ENCODE assay signal across 8 cellular contexts in the genomic region with DNA sequence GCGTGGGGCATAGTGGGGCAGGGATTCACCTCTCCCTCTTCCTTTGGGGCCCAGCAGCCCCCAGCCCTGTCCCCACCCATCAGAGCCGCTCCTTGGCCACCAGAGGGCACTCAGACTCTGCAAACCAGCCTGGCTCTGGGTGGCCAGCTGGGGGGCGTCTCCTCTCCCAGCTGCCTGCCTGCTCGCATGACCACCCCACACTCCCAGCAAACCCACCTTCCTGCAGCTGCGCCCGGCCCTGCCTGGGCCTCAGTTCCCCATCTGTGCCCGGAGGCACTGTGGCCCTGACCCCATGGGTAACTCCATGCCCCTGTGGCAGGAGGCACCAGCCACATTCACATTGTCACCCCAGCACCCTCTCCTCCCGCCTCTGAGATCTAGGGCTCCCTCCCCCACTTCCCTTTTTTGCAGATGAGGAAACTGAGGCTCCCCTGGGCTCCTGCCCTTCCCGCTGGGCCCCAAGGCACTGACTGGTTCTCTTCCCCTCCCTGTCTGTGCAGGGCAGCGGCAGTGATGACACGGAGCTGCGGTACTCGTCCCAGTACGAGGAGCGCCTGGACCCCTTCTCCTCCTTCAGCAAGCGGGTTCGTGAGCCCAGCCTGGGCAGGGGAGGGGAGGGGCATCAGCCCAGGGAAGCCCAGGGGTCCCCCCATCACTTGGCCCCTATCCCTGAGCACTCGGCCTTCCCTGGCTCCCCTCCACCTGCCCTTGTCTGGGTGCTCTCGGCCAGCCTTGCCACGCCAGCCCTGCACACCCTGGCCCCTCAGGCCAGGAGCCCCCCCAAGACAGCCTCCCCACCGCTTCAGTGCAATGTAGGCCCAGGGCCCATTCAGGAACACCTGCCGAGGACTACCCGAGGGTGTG.
DNase-seq lines count a peak whose midpoint lies in the region; ATAC-seq and TF ChIP-seq lines count a peak whose summit lies in the region.

No MANE protein-coding gene starts in this region.

- DNase-seq in ACHN (peak; percentile 74), GM13976 (ENCODE audit: low spot score) (peak; percentile 89), NOMO-1 (lab: John Stamatoyannopoulos, UW; ENCODE audit: unreplicated experiment in 2 of 2) (peak; percentile 46 to 61), fibroblast of gingiva (ENCODE audit: low read depth) (peak; percentile 34), nucleus accumbens (lab: John Stamatoyannopoulos, UW) (peak in 41 of 56 donors; percentile 5 to 72 (median 22)), NCI-H510A treated with DMSO at 0.1 percent for 48 hours (lab: John Stamatoyannopoulos, UW) (no peak)
- peak; percentile 60 for DNase-seq in activated T-cell treated with anti-CD3 and anti-CD28 coated beads, Interleukin-2, amount 50 U/mL, for 1 hour

- ATAC-seq in HG03066 (IDR thresholded peaks at IDR 0.05; ENCODE audit: low read depth, unreplicated experiment), result peak; percentile 81

- TF ChIP-seq CTCF in GM13976 (IDR thresholded peaks at IDR 0.05; ENCODE audit: borderline replicate concordance, control extremely low read depth, extremely low read depth, insufficient read depth, missing control alignments), result peak; percentile 88

- in situ Hi-C loops in ACHN (cut with HindIII; ENCODE audit: low pct_ligation_motif_present, low pct_unique_long_range_greater_than_20kb, low sequenced_read_pairs), result no loop called here
- in situ Hi-C loops in GM13976 (cut with MboI; ENCODE audit: low sequenced_read_pairs, unreplicated experiment), result no loop called here
